8 cellular contexts compared by ENCODE assay signal in genomic region chr1:35707253-35708178, GRCh38. TPM values are rescaled to one million over a fixed set of nuclear protein-coding genes. Genes with fewer than 3 reads are reported as not detected.
DNase-seq lines count a peak whose midpoint lies in the region; ATAC-seq, FAIRE-seq and TF ChIP-seq lines count a peak whose summit lies in the region.

No MANE protein-coding gene starts in this region.

- DNase-seq in NCI-H345 (lab: John Stamatoyannopoulos, UW) (peak; percentile 85), frontal cortex (ENCODE audit: low spot score in 2 of 2) (peak; percentile 76 to 78), ovary (no peak), kidney glomerular epithelial cell (lab: John Stamatoyannopoulos, UW) (no peak), ureter (ENCODE audit: low spot score) (no peak)
- no peak for DNase-seq in activated T-helper 2 cell treated with anti-CD3 and anti-CD28 coated beads, Interferon-gamma antibody, Interleukin-2, Interleukin-4, amounts not matched to agents 10 μg/mL and 5 μg/mL and 100 μg/mL, durations not matched to agents 14 hours and 24 hours and 36 hours (ENCODE audit: low spot score)

- H3K4me1 ChIP-seq in ovary (ENCODE audit: insufficient read depth): peaks cover 3% of the 10 kb centered on the region

- H3K4me3 ChIP-seq in GM08714 (ENCODE audit: low read length): peak overlapping the region; percentile 39; the same call in 1 of the 2 replicates
- peak overlapping the region; percentile 19 for H3K4me3 ChIP-seq in ovary

- no peak overlapping the region for H3K27ac Mint-ChIP-seq in activated T-helper 2 cell treated with anti-CD3 and anti-CD28 coated beads, Interferon-gamma antibody, Interleukin-2, Interleukin-4, amounts not matched to agents 10 μg/mL and 5 μg/mL and 100 μg/mL, durations not matched to agents 14 hours and 24 hours and 36 hours

- intact Hi-C loops in activated T-helper 2 cell treated with anti-CD3 and anti-CD28 coated beads, Interferon-gamma antibody, Interleukin-2, Interleukin-4, amounts not matched to agents 10 μg/mL and 5 μg/mL and 100 μg/mL, durations not matched to agents 14 hours and 24 hours and 36 hours (cut with micrococcal nuclease): no loop called here
- intact Hi-C loops in ovary (cut with DNase I): no loop called here

- no peak for TF ChIP-seq EP300 in ovary (IDR thresholded peaks at IDR 0.05)

- FAIRE-seq in frontal cortex (lab: Jason Lieb, UNC): no peak

- peak overlapping the region; percentile 72 for H3K4me3 Mint-ChIP-seq in activated T-helper 2 cell treated with anti-CD3 and anti-CD28 coated beads, Interferon-gamma antibody, Interleukin-2, Interleukin-4, amounts not matched to agents 10 μg/mL and 5 μg/mL and 100 μg/mL, durations not matched to agents 14 hours and 24 hours and 36 hours (ENCODE audit: low read depth)

- no peak for TF ChIP-seq CTCF in ovary (IDR thresholded peaks at IDR 0.05)

- no peak overlapping the region for H3K27ac ChIP-seq in ovary

- no peaks in the 10 kb centered on the region for H3K9me3 ChIP-seq in ovary

- H3K36me3 Mint-ChIP-seq in activated T-helper 2 cell treated with anti-CD3 and anti-CD28 coated beads, Interferon-gamma antibody, Interleukin-2, Interleukin-4, amounts not matched to agents 10 μg/mL and 5 μg/mL and 100 μg/mL, durations not matched to agents 14 hours and 24 hours and 36 hours (ENCODE audit: low read depth): peaks cover 4% of the 10 kb centered on the region

- TF ChIP-seq POLR2A in ovary (IDR thresholded peaks at IDR 0.05): no peak

- WGBS in ovary, 3 donors: 5 to 11% (median 7%) methylated on average over 43 to 66 of the region's 66 CpGs

- H3K4me1 Mint-ChIP-seq in activated T-helper 2 cell treated with anti-CD3 and anti-CD28 coated beads, Interferon-gamma antibody, Interleukin-2, Interleukin-4, amounts not matched to agents 10 μg/mL and 5 μg/mL and 100 μg/mL, durations not matched to agents 14 hours and 24 hours and 36 hours (ENCODE audit: low read depth): peaks cover 14% of the 10 kb centered on the region

- peaks cover 47% of the 10 kb centered on the region for H3K27me3 Mint-ChIP-seq in activated T-helper 2 cell treated with anti-CD3 and anti-CD28 coated beads, Interferon-gamma antibody, Interleukin-2, Interleukin-4, amounts not matched to agents 10 μg/mL and 5 μg/mL and 100 μg/mL, durations not matched to agents 14 hours and 24 hours and 36 hours (ENCODE audit: low read depth)

- no peaks in the 10 kb centered on the region for H3K36me3 ChIP-seq in ovary

- no peaks in the 10 kb centered on the region for H3K27me3 ChIP-seq in ovary

- no peak for ATAC-seq in HG02885 (IDR thresholded peaks at IDR 0.05; ENCODE audit: poor library complexity, unreplicated experiment)

- no peaks in the 10 kb centered on the region for H3K9me3 Mint-ChIP-seq in activated T-helper 2 cell treated with anti-CD3 and anti-CD28 coated beads, Interferon-gamma antibody, Interleukin-2, Interleukin-4, amounts not matched to agents 10 μg/mL and 5 μg/mL and 100 μg/mL, durations not matched to agents 14 hours and 24 hours and 36 hours

RNA-seq across cellular contexts. Expression of gene C1orf216, which starts 11.2 kb away (rescaled TPM):
- total RNA-seq in activated T-helper 2 cell treated with anti-CD3 and anti-CD28 coated beads, Interferon-gamma antibody, Interleukin-2, Interleukin-4, amounts not matched to agents 10 μg/mL and 5 μg/mL and 100 μg/mL, durations not matched to agents 14 hours and 24 hours and 36 hours: 25.4 and 26.2 TPM in 2 replicates
- total RNA-seq in frontal cortex: 72.6 TPM
- total RNA-seq in ovary: 10 to 100 TPM in 5 of 7 donors, 1 to 10 TPM in 2; 8.0 to 13.8 (median 12.1) TPM
- 10 to 100 TPM in 1 of 2 donors, 1 to 10 TPM in 1; 6.5 to 20.0 TPM for polyA plus RNA-seq in ovary
- total RNA-seq in ureter: 5.4 TPM

Comparison
In these comparisons a context has a peak if more than half of its experiments do, and no peak if none do; other contexts are left out.
1. DNase-seq: peak in NCI-H345 (single experiment) and frontal cortex (2 of 2); none in activated T-helper 2 cell treated with anti-CD3 and anti-CD28 coated beads, Interferon-gamma antibody, Interleukin-2, Interleukin-4, amounts not matched to agents 10 μg/mL and 5 μg/mL and 100 μg/mL, durations not matched to agents 14 hours and 24 hours and 36 hours (single experiment), ovary (0 of 5), kidney glomerular epithelial cell (single experiment) and ureter (single experiment).